9 cellular contexts compared by ENCODE assay signal in the genomic region with DNA sequence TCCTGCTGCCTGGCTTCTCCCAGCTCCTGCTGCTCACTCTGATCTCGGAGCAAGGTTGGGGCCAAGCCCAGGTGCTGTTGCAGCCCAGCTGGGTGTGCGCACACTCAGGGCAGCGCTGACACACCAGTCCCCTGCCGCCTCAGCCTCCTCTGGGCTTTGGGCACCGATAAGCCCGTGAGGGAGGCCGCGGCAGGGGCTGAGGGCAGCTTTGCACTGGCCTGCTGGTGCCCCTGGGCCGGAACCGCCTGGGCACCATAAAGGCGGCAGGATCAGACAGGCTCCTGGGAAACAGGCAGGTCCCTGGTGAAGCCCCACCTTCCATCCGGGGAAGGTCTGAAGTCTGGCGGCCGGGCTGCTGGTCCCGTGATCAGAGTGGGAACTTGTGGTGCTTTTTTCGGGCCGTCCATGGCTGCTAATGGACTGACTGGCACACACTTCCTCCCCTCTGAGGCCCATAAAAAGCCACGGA. TPM values are rescaled to one million over a fixed set of nuclear protein-coding genes. Genes with fewer than 3 reads are reported as not detected.
DNase-seq lines count a peak whose midpoint lies in the region; TF ChIP-seq lines count a peak whose summit lies in the region.
"Had no signal": no experiment of that assay in that cellular context is flagged by ENCODE, and none has a peak within 500 bp of the region (broad histone marks: within the 10 kb centered on the region; RNA-seq: fewer than 3 reads in every experiment).

No MANE protein-coding gene starts in this region.

- H3K27me3 ChIP-seq in AG04450 (ENCODE audit: control insufficient read depth, insufficient read depth, low read length) (peaks cover 26% of the 10 kb centered on the region), colonic mucosa (no peaks in the 10 kb centered on the region), muscle layer of colon (ENCODE audit: control insufficient read depth in 1 of 2, insufficient read depth in 2 of 2, low read length in 2 of 2) (peaks cover 0 to 6% of the 10 kb centered on the region in 2 donors)

- CTCF ChIA-PET in AG04450 (lab: Charles Lee), result interaction anchor here (0.6 to 1.4 kb wide), 2 partner anchors 43 to 460 kb away, joined by 4 to 5 read pairs; no protein-coding TSS in a partner anchor

- POLR2A ChIA-PET in AG04450 (lab: Yijun Ruan, JAX), result no interaction called here

- intact Hi-C loops in colonic mucosa (cut with DNase I), result loop anchor here (5.0 to 10.0 kb wide), 4 partner anchors 42 to 595 kb away; a partner anchor contains a TSS

- in situ Hi-C loops in ACHN (cut with HindIII; ENCODE audit: low pct_ligation_motif_present, low pct_unique_long_range_greater_than_20kb, low sequenced_read_pairs), result no loop called here

- H3K4me3 ChIP-seq in AG04450 (ENCODE audit: low read depth, low read length), result peak overlapping the region; percentile 43; the same call in 1 of the 2 replicates
- H3K4me3 ChIP-seq in colonic mucosa, result peak overlapping the region; percentile 54
- H3K4me3 ChIP-seq in muscle layer of colon (ENCODE audit: low read depth in 1 of 2, low read length in 2 of 2), result peak overlapping the region; percentile 15 to 68

- H3K27ac ChIP-seq in AG04450 (ENCODE audit: low read depth, low read length) (no peak overlapping the region), colonic mucosa (peak overlapping the region; percentile 29), muscle layer of colon (ENCODE audit: low read depth, low read length) (no peak overlapping the region)

- H3K9ac ChIP-seq in colonic mucosa (ENCODE audit: low read depth in 2 of 2, low read length in 2 of 2) (peak overlapping the region; percentile 48 to 62), muscle layer of colon (ENCODE audit: low read length) (no peak overlapping the region)

- H3K36me3 ChIP-seq in colonic mucosa (no peaks in the 10 kb centered on the region), muscle layer of colon (ENCODE audit: insufficient read depth, low read length) (no peaks in the 10 kb centered on the region)

- DNase-seq in AG04450 (ENCODE audit: low read depth, low spot score), result no peak
- peak; percentile 47 for DNase-seq in HT-29 (ENCODE audit: low spot score)
- peak; percentile 75 for DNase-seq in colonic mucosa
- no peak for DNase-seq in NCI-H524 (lab: John Stamatoyannopoulos, UW)
- DNase-seq in ACHN, result no peak
- DNase-seq in NCI-H2107 treated with DMSO at 0.1 percent for 48 hours (lab: John Stamatoyannopoulos, UW; ENCODE audit: unreplicated experiment), result no peak
- no peak for DNase-seq in cerebellar nuclear complex (lab: John Stamatoyannopoulos, UW)
- DNase-seq: DND-41 had no signal

- no peak for TF ChIP-seq CTCF in AG04450 (IDR thresholded peaks at IDR 0.05; ENCODE audit: low read depth, low read length)
- TF ChIP-seq CTCF in colonic mucosa (IDR thresholded peaks at IDR 0.05), result no peak

- no peaks in the 10 kb centered on the region for H3K4me1 ChIP-seq in colonic mucosa
- H3K4me1 ChIP-seq in muscle layer of colon (ENCODE audit: insufficient read depth, low read length), result no peaks in the 10 kb centered on the region

- H3K9me3 ChIP-seq in AG04450 (ENCODE audit: control insufficient read depth, insufficient read depth, low read length) (peaks cover 3% of the 10 kb centered on the region; the same call in 1 of the 2 replicates), colonic mucosa (no peaks in the 10 kb centered on the region), muscle layer of colon (ENCODE audit: low read length) (no peaks in the 10 kb centered on the region)

RNA-seq across cellular contexts. Expression of a gene that starts 14.1 kb away (rescaled TPM):
- 0.12 and 0.30 TPM in 2 replicates for polyA plus RNA-seq in AG04450 (2011; rRNA removed)
- polyA minus RNA-seq in AG04450 (2011; rRNA and poly(A)+ RNA removed), result 0.09 TPM in 1 of 2 replicates, not detected in the other
- 3.0 and 3.1 TPM in 2 replicates for total RNA-seq in HT-29 (2014; rRNA removed; shearing (Covaris generic))
- total RNA-seq in colonic mucosa, result 1 to 10 TPM; 2.1 to 2.5 TPM

Comparison
In these comparisons a context has a peak if more than half of its experiments do, and no peak if none do; other contexts are left out.
1. DNase-seq: peak in HT-29 (single experiment) and colonic mucosa (single experiment); none in AG04450 (single experiment), NCI-H524 (0 of 2), ACHN (single experiment), NCI-H2107 treated with DMSO at 0.1 percent for 48 hours (single experiment) and cerebellar nuclear complex (0 of 2).
2. Peak in every context shown above with its lines, with median percentiles within 50 percentile points of each other: H3K4me3 ChIP-seq.